In the genomic region with DNA sequence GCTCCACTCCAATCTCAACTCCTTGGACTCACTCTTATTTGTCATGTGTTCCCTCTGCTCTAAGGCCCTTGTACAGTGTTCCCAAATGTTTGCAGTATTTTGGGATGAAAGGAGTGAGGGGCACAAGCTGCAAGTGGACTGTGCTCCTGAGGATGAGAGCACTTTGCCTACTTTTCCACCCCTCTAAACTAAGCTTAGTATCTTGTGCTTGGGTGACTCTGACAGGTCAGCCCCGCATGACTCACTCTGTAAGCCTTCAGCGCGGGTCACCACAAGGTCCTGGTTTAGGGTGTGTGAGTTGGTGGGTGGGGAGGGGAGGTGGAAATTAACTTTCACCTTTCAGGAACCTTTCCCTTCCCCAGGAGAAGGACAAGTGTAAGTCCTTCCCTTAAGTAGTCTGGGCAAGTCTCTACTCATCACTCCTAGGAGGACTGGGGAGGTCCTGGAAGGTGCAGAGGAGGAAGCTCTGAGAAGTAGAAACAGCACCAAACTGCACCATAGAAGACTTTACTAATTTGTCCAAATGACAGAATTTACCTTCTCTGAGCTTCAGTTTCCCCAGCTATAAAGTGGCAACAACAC, we compare ENCODE assay signal across 1 cellular context.
A peak's percentile ranks its signal among the peaks of the same experiment; 100 is the strongest.
TF ChIP-seq lines count a peak whose summit lies in the region.

No MANE protein-coding gene starts in this region.

TF ChIP-seq in IMR-90, 13 proteins besides CTCF, POLR2A, EP300 and RAD21:
- TF ChIP-seq FOS (IDR thresholded peaks at IDR 0.05; ENCODE audit: low read depth, low read length) (peak; percentile 60; the same call in 1 of the 2 replicates), SMC3 (IDR thresholded peaks at IDR 0.05; ENCODE audit: low read depth, low read length) (no peak), MXI1 (IDR thresholded peaks at IDR 0.05; ENCODE audit: borderline replicate concordance, low read depth, low read length) (no peak)
